In genomic region chr11:20261526-20261925, GRCh38 we compare ENCODE assay signal across 22 cellular contexts.
A peak's percentile ranks its signal among the peaks of the same experiment; 100 is the strongest.
DNase-seq lines count a peak whose midpoint lies in the region; TF ChIP-seq lines count a peak whose summit lies in the region.
"Had no signal": no experiment of that assay in that cellular context is flagged by ENCODE, and none has a peak within 500 bp of the region (broad histone marks: within the 10 kb centered on the region; RNA-seq: fewer than 3 reads in every experiment).

No MANE protein-coding gene starts in this region.

- H3K4me3 ChIP-seq in fibroblast of the aortic adventitia (ENCODE audit: low read depth, low read length) (no peak overlapping the region), ovary (no peak overlapping the region), vagina (no peak overlapping the region)
- H3K4me3 ChIP-seq in CD4-positive, alpha-beta memory T cell (ENCODE audit: low read length in 2 of 2), result no peak overlapping the region
- H3K4me3 ChIP-seq: SK-N-MC had no signal

- no peak for TF ChIP-seq CTCF in fibroblast of the aortic adventitia (IDR thresholded peaks at IDR 0.05; ENCODE audit: insufficient read depth, low read length)
- TF ChIP-seq CTCF in ovary (IDR thresholded peaks at IDR 0.05), result no peak
- no peak for TF ChIP-seq CTCF in vagina (IDR thresholded peaks at IDR 0.05)

- CTCF ChIA-PET in CD4-positive, alpha-beta memory T cell (lab: Charles Lee; ENCODE audit: partially characterized antibody), result no interaction called here

- H3K4me3 Mint-ChIP-seq in CD4-positive, alpha-beta memory T cell, result no peak overlapping the region
- H3K4me3 Mint-ChIP-seq: HFFc6, IgD-negative memory B cell, T-cell had no signal

- no peaks in the 10 kb centered on the region for H3K36me3 Mint-ChIP-seq in CD4-positive, alpha-beta memory T cell
- H3K36me3 Mint-ChIP-seq: IgD-negative memory B cell, T-cell had no signal

- H3K4me1 ChIP-seq in ovary (ENCODE audit: insufficient read depth) (no peaks in the 10 kb centered on the region), vagina (no peaks in the 10 kb centered on the region)
- H3K4me1 ChIP-seq in CD4-positive, alpha-beta memory T cell (ENCODE audit: insufficient read depth, low read length), result no peaks in the 10 kb centered on the region
- H3K4me1 ChIP-seq: BE2C had no signal

- no peaks in the 10 kb centered on the region for H3K4me1 Mint-ChIP-seq in CD4-positive, alpha-beta memory T cell
- H3K4me1 Mint-ChIP-seq: IgD-negative memory B cell, T-cell had no signal

- H3K27me3 ChIP-seq in ovary (no peaks in the 10 kb centered on the region), vagina (no peaks in the 10 kb centered on the region)
- H3K27me3 ChIP-seq in CD4-positive, alpha-beta memory T cell (ENCODE audit: insufficient read depth, low read length), result no peaks in the 10 kb centered on the region
- H3K27me3 ChIP-seq: BE2C had no signal

- H3K27ac ChIP-seq in ovary (no peak overlapping the region), vagina (no peak overlapping the region)
- no peak overlapping the region for H3K27ac ChIP-seq in CD4-positive, alpha-beta memory T cell (ENCODE audit: low read depth, low read length)
- H3K27ac ChIP-seq: HL-60, SK-N-MC had no signal

- intact Hi-C loops in ovary (cut with DNase I), result no loop called here
- intact Hi-C loops in vagina (cut with DNase I), result no loop called here
- intact Hi-C loops in CD4-positive, alpha-beta memory T cell (cut with micrococcal nuclease), result no loop called here

- H3K9me3 Mint-ChIP-seq in CD4-positive, alpha-beta memory T cell, result peaks cover 0 to 2% (median 0%) of the 10 kb centered on the region in 8 donors
- H3K9me3 Mint-ChIP-seq: HFFc6, T-cell had no signal

- no peaks in the 10 kb centered on the region for H3K36me3 ChIP-seq in ovary
- H3K36me3 ChIP-seq in vagina, result no peaks in the 10 kb centered on the region
- no peaks in the 10 kb centered on the region for H3K36me3 ChIP-seq in CD4-positive, alpha-beta memory T cell (ENCODE audit: insufficient read depth, low read length)
- H3K36me3 ChIP-seq: BE2C had no signal

- TF ChIP-seq POLR2A in ovary (IDR thresholded peaks at IDR 0.05), result no peak
- no peak for TF ChIP-seq POLR2A in vagina (IDR thresholded peaks at IDR 0.05)

- in situ Hi-C loops in SK-MEL-5 (cut with HindIII; ENCODE audit: low pct_unique_long_range_greater_than_20kb, low sequenced_read_pairs), result no loop called here

- peaks cover 10 to 11% of the 10 kb centered on the region in 2 donors for H3K27me3 Mint-ChIP-seq in CD4-positive, alpha-beta memory T cell

- POLR2A ChIA-PET in CD4-positive, alpha-beta memory T cell (lab: Charles Lee; ENCODE audit: partially characterized antibody), result no interaction called here

- peak; percentile 7 for DNase-seq in EH (ENCODE audit: low read depth)
- peak; percentile 35 for DNase-seq in HS-5 (ENCODE audit: low read depth)
- DNase-seq in SK-MEL-5 (ENCODE audit: low read depth, low spot score), result peak; percentile 36
- DNase-seq in fibroblast of the aortic adventitia (ENCODE audit: low read depth), result peak; percentile 8
- no peak for DNase-seq in ovary
- no peak for DNase-seq in vagina (ENCODE audit: extremely low spot score in 2 of 2)
- no peak for DNase-seq in CD4-positive, alpha-beta memory T cell
- no peak for DNase-seq in inferior parietal cortex (ENCODE audit: extremely low spot score)
- DNase-seq: BE2C, HFFc6, MV-4-11, NCI-H1105 treated with DMSO at 0.1 percent for 48 hours, NCI-H1694 treated with DMSO at 0.1 percent for 48 hours, NCI-H2081 treated with DMSO at 0.1 percent for 48 hours, NCI-H2171 treated with DMSO at 0.1 percent for 48 hours, NCI-H524 treated with DMSO at 0.1 percent for 48 hours, NCI-H82, Right ventricle myocardium superior, T-cell had no signal

- 53 to 64% (median 62%) methylated on average over 3 of the region's 3 CpGs for WGBS in ovary, 3 donors

- no peak for TF ChIP-seq EP300 in ovary (IDR thresholded peaks at IDR 0.05)

- no peak overlapping the region for H3K27ac Mint-ChIP-seq in CD4-positive, alpha-beta memory T cell
- H3K27ac Mint-ChIP-seq: HFFc6, IgD-negative memory B cell, T-cell had no signal

- H3K9me3 ChIP-seq in ovary, result no peaks in the 10 kb centered on the region
- no peaks in the 10 kb centered on the region for H3K9me3 ChIP-seq in vagina
- H3K9me3 ChIP-seq in CD4-positive, alpha-beta memory T cell (ENCODE audit: control insufficient read depth in 1 of 2, low read length in 2 of 2), result no peaks in the 10 kb centered on the region
- H3K9me3 ChIP-seq: BE2C had no signal

Comparison
In these comparisons a context has a peak if more than half of its experiments do, and no peak if none do; other contexts are left out.
1. DNase-seq: peak in EH (single experiment), HS-5 (single experiment), SK-MEL-5 (single experiment) and fibroblast of the aortic adventitia (single experiment); none in ovary (0 of 5), vagina (0 of 2), CD4-positive, alpha-beta memory T cell (0 of 5) and inferior parietal cortex (single experiment).